Comparison of ENCODE assay signal across 20 cellular contexts in the genomic region with DNA sequence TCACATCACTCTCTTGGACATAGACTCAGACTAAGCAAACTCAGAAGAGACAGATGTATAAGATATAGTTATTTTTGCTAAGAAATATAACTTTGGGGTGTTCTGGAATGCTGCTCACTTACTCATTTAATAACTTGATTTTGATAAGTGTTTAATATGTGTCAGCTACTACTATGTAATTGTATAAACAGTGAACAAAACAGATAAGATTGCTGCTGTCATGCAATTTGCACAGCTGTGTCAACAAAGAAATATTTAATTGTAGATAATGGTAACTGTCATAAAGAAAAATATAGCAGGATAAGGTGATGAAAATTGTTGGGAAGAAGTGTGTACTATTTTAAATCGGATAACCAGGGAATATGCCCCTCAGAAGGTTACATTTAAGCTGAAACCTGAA.
"Had no signal": no experiment of that assay in that cellular context is flagged by ENCODE, and none has a peak within 500 bp of the region (broad histone marks: within the 10 kb centered on the region; RNA-seq: fewer than 3 reads in every experiment).

No MANE protein-coding gene starts in this region.

- H3K4me1 ChIP-seq: left lung, right atrium auricular region had no signal

- H3K27me3 ChIP-seq: esophagus squamous epithelium, left lung, neutrophil, right atrium auricular region, tibial nerve had no signal

- H3K4me3 ChIP-seq: esophagus squamous epithelium, left lung, right atrium auricular region, tibial nerve had no signal

- H3K36me3 ChIP-seq: esophagus squamous epithelium, left lung, neutrophil, right atrium auricular region, tibial nerve had no signal

- FAIRE-seq: keratinocyte had no signal

- H3K27ac ChIP-seq: esophagus squamous epithelium, left lung, neutrophil, right atrium auricular region, tibial nerve had no signal

- DNase-seq: activated CD4-positive, alpha-beta memory T cell treated with anti-CD3 and anti-CD28 coated beads, Interleukin-2, amount 10 ng/mL, durations not matched to agents 7 days and 5 days; activated CD4-positive, alpha-beta T cell treated with anti-CD3 and anti-CD28 coated beads for 4 hours; activated gamma-delta T cell; activated T-cell treated with anti-CD3 and anti-CD28 coated beads, Interleukin-2, amount 50 U/mL, for 4 hours; cortex of kidney; effector CD4-positive, alpha-beta T cell; esophagus squamous epithelium; foreskin fibroblast; hippocampal formation; left lung; natural killer cell; stimulated activated CD4-positive, alpha-beta T cell treated with anti-CD3 and anti-CD28 coated beads, Interleukin-4, amount 100 ng/mL, for 4 hours; stimulated activated CD8-positive, alpha-beta memory T cell treated with anti-CD3 and anti-CD28 coated beads, Interleukin-4, amount 100 ng/mL, for 48 hours; stimulated activated naive CD4-positive, alpha-beta T cell treated with Interleukin-2 at 50 U/mL for 16 hours; substantia nigra; T-helper 2 cell had no signal

- H3K9me3 ChIP-seq: esophagus squamous epithelium, left lung, neutrophil, right atrium auricular region, tibial nerve had no signal
